8 cellular contexts compared by ENCODE assay signal in genomic region chr9:21326526-21327139, GRCh38. TPM values are rescaled to one million over a fixed set of nuclear protein-coding genes. Genes with fewer than 3 reads are reported as not detected.
A peak's percentile ranks its signal among the peaks of the same experiment; 100 is the strongest.
DNase-seq lines count a peak whose midpoint lies in the region; ATAC-seq and TF ChIP-seq lines count a peak whose summit lies in the region.

No MANE protein-coding gene starts in this region.

- H3K9me3 ChIP-seq in Peyer's patch (no peaks in the 10 kb centered on the region), neuronal stem cell (replicated peaks in 1 of 2; ENCODE audit: control insufficient read depth in 2 of 2, insufficient read depth in 1 of 2, low read depth in 1 of 2, low read length in 2 of 2) (no peaks in the 10 kb centered on the region), MG63 (no peaks in the 10 kb centered on the region)

- H3K4me3 ChIP-seq in Peyer's patch = no peak overlapping the region
- H3K4me3 ChIP-seq in neuronal stem cell (ENCODE audit: low read length in 2 of 2) = no peak overlapping the region
- H3K4me3 ChIP-seq in MG63 = no peak overlapping the region

- TF ChIP-seq POLR2A in Peyer's patch (IDR thresholded peaks at IDR 0.05) = no peak
- TF ChIP-seq POLR2A in erythroblast (IDR thresholded peaks at IDR 0.05; ENCODE audit: low read length) = no peak

- H3K18ac ChIP-seq in neuronal stem cell (ENCODE audit: low read length) = no peak overlapping the region

- no peaks in the 10 kb centered on the region for H3K27me3 ChIP-seq in Peyer's patch
- H3K27me3 ChIP-seq in neuronal stem cell (ENCODE audit: control insufficient read depth in 3 of 3, insufficient read depth in 3 of 3, low read depth in 1 of 3, low read length in 3 of 3) = no peaks in the 10 kb centered on the region
- H3K27me3 ChIP-seq in MG63 = no peaks in the 10 kb centered on the region

- no peak overlapping the region for H3K23ac ChIP-seq in neuronal stem cell (ENCODE audit: low read depth, low read length, poor library complexity)

- no peak overlapping the region for H4K8ac ChIP-seq in neuronal stem cell (ENCODE audit: low read depth, low read length)

- H2AK5ac ChIP-seq in neuronal stem cell (ENCODE audit: low read depth, low read length) = no peak overlapping the region

- H2BK5ac ChIP-seq in neuronal stem cell (ENCODE audit: low read length) = no peak overlapping the region

- TF ChIP-seq CTCF in Peyer's patch (IDR thresholded peaks at IDR 0.05) = peak; percentile 28 to 77 (median 70)

- H3K4me1 ChIP-seq in Peyer's patch (peaks cover 0 to 19% (median 0%) of the 10 kb centered on the region in 4 donors), neuronal stem cell (ENCODE audit: control insufficient read depth in 2 of 2, insufficient read depth in 1 of 2, low read depth in 1 of 2, low read length in 2 of 2) (peaks cover 0 to 2% of the 10 kb centered on the region in 2 donors)

- no peak overlapping the region for H3K9ac ChIP-seq in neuronal stem cell (ENCODE audit: low read depth, low read length, poor library complexity)

- H3K4ac ChIP-seq in neuronal stem cell (ENCODE audit: low read length) = no peak overlapping the region

- no peak overlapping the region for H2BK15ac ChIP-seq in neuronal stem cell (ENCODE audit: low read length)

- H2BK12ac ChIP-seq in neuronal stem cell (ENCODE audit: low read length) = no peak overlapping the region

- H3K36me3 ChIP-seq in Peyer's patch (peaks cover 0 to 30% (median 0%) of the 10 kb centered on the region in 3 donors), neuronal stem cell (replicated peaks in 1 of 2; ENCODE audit: control insufficient read depth in 2 of 2, insufficient read depth in 2 of 2, low read length in 2 of 2) (peaks cover 4 to 66% of the 10 kb centered on the region in 2 donors), MG63 (peaks cover 92% of the 10 kb centered on the region)

- H3K79me1 ChIP-seq in neuronal stem cell (ENCODE audit: low read depth, low read length) = no peaks in the 10 kb centered on the region

- no peak overlapping the region for H4K91ac ChIP-seq in neuronal stem cell (ENCODE audit: low read depth, low read length, poor library complexity)

- ATAC-seq in GM21367 (IDR thresholded peaks at IDR 0.05; ENCODE audit: unreplicated experiment) (peak; percentile 76), HG03571 (IDR thresholded peaks at IDR 0.05; ENCODE audit: unreplicated experiment) (peak; percentile 63)

- H3K27ac ChIP-seq in Peyer's patch (no peak overlapping the region), neuronal stem cell (replicated peaks; ENCODE audit: low read length) (no peak overlapping the region)

- no CpG with 5 or more reads among the region's 2 CpGs for WGBS in neuronal stem cell (ENCODE audit: extremely low coverage in 2 of 2, insufficient read length in 2 of 2, insufficient replicate concordance in 1 of 2), 2 donors

- H3K14ac ChIP-seq in neuronal stem cell (ENCODE audit: low read length) = no peak overlapping the region

- DNase-seq in GM03348 (ENCODE audit: low spot score) (peak; percentile 38), Peyer's patch (no peak), erythroblast (lab: John Stamatoyannopoulos, UW) (peak; percentile 47 to 61), neuronal stem cell (ENCODE audit: low spot score) (peak; percentile 35), MG63 (no peak)
- DNase-seq in stimulated activated CD4-positive, alpha-beta T cell treated with anti-CD3 and anti-CD28 coated beads, Interleukin-2, amount 100 ng/mL, for 48 hours = no peak

- H2BK120ac ChIP-seq in neuronal stem cell (ENCODE audit: low read depth, low read length) = no peak overlapping the region

- no peak overlapping the region for H3K4me2 ChIP-seq in neuronal stem cell (ENCODE audit: insufficient read depth, low read length, poor library complexity, severe bottlenecking)

- no peak overlapping the region for H2AFZ ChIP-seq in neuronal stem cell (ENCODE audit: low read length)

RNA-seq across cellular contexts. Expression of gene KLHL9, which starts 8.6 kb away (rescaled TPM):
- 10 to 100 TPM; 16.3 to 23.1 (median 18.5) TPM for total RNA-seq in Peyer's patch
- 19.5 TPM for polyA plus RNA-seq in neuronal stem cell (2013, experiment 1 of 2)
- 19.8 TPM for polyA plus RNA-seq in neuronal stem cell (2013, experiment 2 of 2)
- 46.6 and 58.6 TPM in 2 replicates for total RNA-seq in MG63 (2014; rRNA removed; shearing (Covaris generic); ENCODE audit: low replicate concordance)

RNA-seq across cellular contexts. Expression of gene IFNA5, which starts 21.5 kb away (rescaled TPM):
- 1 to 10 TPM in 1 of 4 donors, not detected in 3; 1.4 TPM for total RNA-seq in Peyer's patch
- not detected for polyA plus RNA-seq in neuronal stem cell (2013, experiment 1 of 2)
- polyA plus RNA-seq in neuronal stem cell (2013, experiment 2 of 2) = not detected
- total RNA-seq in MG63 (2014; rRNA removed; shearing (Covaris generic); ENCODE audit: low replicate concordance) = not detected in 2 replicates

RNA-seq across cellular contexts. Expression of gene IFNA6, which starts 24.1 kb away (rescaled TPM):
- total RNA-seq in Peyer's patch = not detected
- polyA plus RNA-seq in neuronal stem cell (2013, experiment 1 of 2) = not detected
- not detected for polyA plus RNA-seq in neuronal stem cell (2013, experiment 2 of 2)
- total RNA-seq in MG63 (2014; rRNA removed; shearing (Covaris generic); ENCODE audit: low replicate concordance) = not detected in 2 replicates

RNA-seq across cellular contexts. Expression of gene IFNA13, which starts 41.2 kb away (rescaled TPM):
- not detected for total RNA-seq in Peyer's patch
- polyA plus RNA-seq in neuronal stem cell (2013, experiment 1 of 2) = not detected
- polyA plus RNA-seq in neuronal stem cell (2013, experiment 2 of 2) = not detected
- total RNA-seq in MG63 (2014; rRNA removed; shearing (Covaris generic); ENCODE audit: low replicate concordance) = not detected in 2 replicates

RNA-seq across cellular contexts. Expression of gene IFNA2, which starts 58.6 kb away (rescaled TPM):
- not detected for total RNA-seq in Peyer's patch
- not detected for polyA plus RNA-seq in neuronal stem cell (2013, experiment 1 of 2)
- polyA plus RNA-seq in neuronal stem cell (2013, experiment 2 of 2) = not detected
- total RNA-seq in MG63 (2014; rRNA removed; shearing (Covaris generic); ENCODE audit: low replicate concordance) = not detected in 2 replicates

Comparison
In these comparisons a context has a peak if more than half of its experiments do, and no peak if none do; other contexts are left out.
1. DNase-seq: peak in GM03348 (single experiment), erythroblast (2 of 2) and neuronal stem cell (single experiment); none in Peyer's patch (0 of 3), stimulated activated CD4-positive, alpha-beta T cell treated with anti-CD3 and anti-CD28 coated beads, Interleukin-2, amount 100 ng/mL, for 48 hours (0 of 2) and MG63 (single experiment).